ENCODE assay signal across 4 cellular contexts in genomic region chr11:126952533-126952932, GRCh38. TPM values are rescaled to one million over a fixed set of nuclear protein-coding genes. Genes with fewer than 3 reads are reported as not detected.
"Had no signal": no experiment of that assay in that cellular context is flagged by ENCODE, and none has a peak within 500 bp of the region (broad histone marks: within the 10 kb centered on the region; RNA-seq: fewer than 3 reads in every experiment).

No MANE protein-coding gene starts in this region.

RNA-seq across cellular contexts. Expression of gene KIRREL3, which starts 48.0 kb away (rescaled TPM):
- total RNA-seq: OCI-LY7; SK-MEL-5; T-cell; T-helper 1 cell treated with Interleukin-12 subunit alpha and Interleukin-12 subunit beta and Interleukin-4 antibody, amounts not matched to agents 30 ng/mL and 1 ng/mL, for 36 hours had no signal
